Comparison of ENCODE assay signal across 8 cellular contexts in the genomic region with DNA sequence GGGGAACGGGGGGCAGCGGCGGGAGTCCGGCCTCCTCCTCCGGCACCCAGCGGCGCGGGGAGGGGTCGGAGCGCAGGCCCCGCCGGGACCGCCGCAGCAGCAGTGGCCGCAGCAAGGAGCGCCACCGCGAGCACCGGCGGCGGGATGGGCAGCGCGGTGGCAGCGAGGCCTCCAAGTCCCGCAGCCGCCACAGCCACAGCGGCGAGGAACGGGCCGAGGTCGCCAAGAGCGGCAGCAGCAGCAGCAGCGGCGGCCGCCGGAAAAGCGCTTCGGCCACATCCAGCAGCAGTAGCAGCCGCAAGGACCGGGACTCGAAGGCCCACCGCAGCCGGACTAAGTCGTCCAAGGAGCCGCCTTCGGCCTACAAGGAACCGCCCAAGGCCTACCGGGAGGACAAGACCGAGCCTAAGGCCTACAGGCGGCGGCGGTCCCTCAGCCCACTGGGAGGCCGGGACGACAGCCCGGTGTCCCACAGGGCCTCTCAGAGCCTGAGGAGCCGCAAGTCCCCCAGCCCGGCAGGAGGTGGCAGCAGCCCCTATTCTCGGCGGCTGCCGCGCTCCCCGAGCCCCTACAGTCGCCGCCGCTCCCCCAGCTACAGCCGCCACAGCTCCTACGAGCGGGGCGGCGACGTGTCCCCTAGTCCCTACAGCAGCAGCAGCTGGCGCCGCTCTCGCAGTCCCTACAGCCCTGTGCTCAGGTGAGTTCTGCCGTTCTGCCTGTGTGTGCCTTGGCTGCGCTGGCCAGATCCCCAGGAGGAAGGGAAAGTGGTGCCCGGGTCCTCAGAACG. TPM values are rescaled to one million over a fixed set of nuclear protein-coding genes. Genes with fewer than 3 reads are reported as not detected.
A peak's percentile ranks its signal among the peaks of the same experiment; 100 is the strongest.
DNase-seq lines count a peak whose midpoint lies in the region; ATAC-seq lines count a peak whose summit lies in the region.

No MANE protein-coding gene starts in this region.

- H2AK5ac ChIP-seq in mesenchymal stem cell (ENCODE audit: low read length, severe bottlenecking): no peak overlapping the region

- H3K36me3 Mint-ChIP-seq in activated CD8-positive, alpha-beta T cell treated with anti-CD3 and anti-CD28 coated beads, Interleukin-2, amount 10 ng/mL, durations not matched to agents 7 days and 5 days (ENCODE audit: low read depth): peaks cover 40% of the 10 kb centered on the region

- H3K27me3 ChIP-seq in mesenchymal stem cell (ENCODE audit: control insufficient read depth in 1 of 2, insufficient read depth in 1 of 2, low read length in 2 of 2): no peaks in the 10 kb centered on the region

- CTCF ChIA-PET in activated CD8-positive, alpha-beta T cell treated with anti-CD3 and anti-CD28 coated beads, Interleukin-2, amount 10 ng/mL, durations not matched to agents 7 days and 5 days (lab: Charles Lee): interaction anchor here (0.6 to 6.3 kb wide), 10 partner anchors 20 to 183 kb away, joined by 3 to 70 read pairs (median 6); a partner anchor contains a TSS

- WGBS in mesenchymal stem cell: under 1% methylated on average over 78 of the region's 78 CpGs

- H2BK5ac ChIP-seq in mesenchymal stem cell (ENCODE audit: low read depth, low read length, poor library complexity, severe bottlenecking): no peak overlapping the region

- H3K14ac ChIP-seq in mesenchymal stem cell (ENCODE audit: low read length in 2 of 2): peak overlapping the region; percentile 89 to 92

- peaks cover 6% of the 10 kb centered on the region for H3K79me1 ChIP-seq in mesenchymal stem cell (replicated peaks; ENCODE audit: low read length, poor library complexity, severe bottlenecking)

- POLR2A ChIA-PET in activated CD8-positive, alpha-beta T cell treated with anti-CD3 and anti-CD28 coated beads, Interleukin-2, amount 10 ng/mL, durations not matched to agents 7 days and 5 days (lab: Charles Lee): interaction anchor here (0.6 to 2.5 kb wide), 5 partner anchors 27 to 1705 kb away, joined by 3 to 11 read pairs (median 4); a partner anchor contains a TSS

- no peak overlapping the region for H4K8ac ChIP-seq in mesenchymal stem cell (ENCODE audit: low read length)

- H3K18ac ChIP-seq in mesenchymal stem cell (ENCODE audit: low read depth in 1 of 2, low read length in 2 of 2): peak overlapping the region; percentile 11 to 61

- H2BK12ac ChIP-seq in mesenchymal stem cell (ENCODE audit: low read length in 2 of 2): no peak overlapping the region

- H3K36me3 ChIP-seq in mesenchymal stem cell (ENCODE audit: control insufficient read depth in 1 of 2, insufficient read depth in 2 of 2, low read depth in 1 of 2, low read length in 2 of 2): peaks cover 0 to 8% of the 10 kb centered on the region in 2 experiments

- H3K9me3 ChIP-seq in mesenchymal stem cell (ENCODE audit: control insufficient read depth, low read length): no peaks in the 10 kb centered on the region

- peak overlapping the region; percentile 73 for H2AFZ ChIP-seq in mesenchymal stem cell (ENCODE audit: low read depth, low read length)

- peak overlapping the region; percentile 94 for H3K9ac ChIP-seq in mesenchymal stem cell (ENCODE audit: low read length)

- peak overlapping the region; percentile 80 for H2BK15ac ChIP-seq in mesenchymal stem cell (ENCODE audit: low read depth, poor library complexity, severe bottlenecking)

- peak overlapping the region; percentile 88 to 92 for H3K4me3 ChIP-seq in mesenchymal stem cell (ENCODE audit: insufficient read depth in 1 of 2, low read depth in 1 of 2, low read length in 2 of 2)

- peaks cover 56% of the 10 kb centered on the region for H3K4me1 Mint-ChIP-seq in activated CD8-positive, alpha-beta T cell treated with anti-CD3 and anti-CD28 coated beads, Interleukin-2, amount 10 ng/mL, durations not matched to agents 7 days and 5 days (ENCODE audit: low read depth)

- H3K9me3 Mint-ChIP-seq in activated CD8-positive, alpha-beta T cell treated with anti-CD3 and anti-CD28 coated beads, Interleukin-2, amount 10 ng/mL, durations not matched to agents 7 days and 5 days (ENCODE audit: insufficient read depth): no peaks in the 10 kb centered on the region

- peaks cover 2% of the 10 kb centered on the region for H3K4me1 ChIP-seq in mesenchymal stem cell (ENCODE audit: control insufficient read depth, insufficient read depth, low read depth, low read length)

- peak overlapping the region; percentile 5 for H3K27ac ChIP-seq in mesenchymal stem cell (ENCODE audit: low read length, poor library complexity, severe bottlenecking)

- peak overlapping the region; percentile 97 for H3K4me2 ChIP-seq in mesenchymal stem cell (ENCODE audit: low read length, poor library complexity, severe bottlenecking)

- peak; percentile 65 for DNase-seq in NK-92 treated with Interleukin-12 subunit alpha and Interleukin-12 subunit beta, amount 100 ng/mL, for 24 hours (lab: John Stamatoyannopoulos, UW)
- DNase-seq in NK-92 (lab: John Stamatoyannopoulos, UW; ENCODE audit: unreplicated experiment) (no peak), NCI-H345 treated with DMSO at 0.1 percent for 48 hours (lab: John Stamatoyannopoulos, UW; ENCODE audit: unreplicated experiment) (peak; percentile 27), mesenchymal stem cell (peak; percentile 77)
- DNase-seq in activated CD8-positive, alpha-beta T cell treated with anti-CD3 and anti-CD28 coated beads, Interleukin-2, amount 10 ng/mL, durations not matched to agents 7 days and 5 days: peak; percentile 76
- peak; percentile 47 for DNase-seq in effector CD8-positive, alpha-beta T cell (lab: John Stamatoyannopoulos, UW)
- DNase-seq in stimulated activated CD8-positive, alpha-beta memory T cell treated with anti-CD3 and anti-CD28 coated beads, Interleukin-15, amount 100 ng/mL, for 1 hour (ENCODE audit: low read depth): peak; percentile 32

- peak overlapping the region; percentile 81 to 92 for H3K4ac ChIP-seq in mesenchymal stem cell (ENCODE audit: low read depth in 1 of 2, low read length in 2 of 2)

- H3K27me3 Mint-ChIP-seq in activated CD8-positive, alpha-beta T cell treated with anti-CD3 and anti-CD28 coated beads, Interleukin-2, amount 10 ng/mL, durations not matched to agents 7 days and 5 days (ENCODE audit: low read depth): no peaks in the 10 kb centered on the region

- H3K4me3 Mint-ChIP-seq in activated CD8-positive, alpha-beta T cell treated with anti-CD3 and anti-CD28 coated beads, Interleukin-2, amount 10 ng/mL, durations not matched to agents 7 days and 5 days: peak overlapping the region; percentile 99

- H3K23ac ChIP-seq in mesenchymal stem cell (ENCODE audit: low read length in 2 of 2): peak overlapping the region; percentile 90 to 91

- H3K27ac Mint-ChIP-seq in activated CD8-positive, alpha-beta T cell treated with anti-CD3 and anti-CD28 coated beads, Interleukin-2, amount 10 ng/mL, durations not matched to agents 7 days and 5 days: peak overlapping the region; percentile 95

- peak; percentile 24 for ATAC-seq in HG02938 (IDR thresholded peaks at IDR 0.05; ENCODE audit: unreplicated experiment)
- peak; percentile 24 for ATAC-seq in activated CD8-positive, alpha-beta T cell treated with anti-CD3 and anti-CD28 coated beads, Interleukin-2, amount 10 ng/mL, durations not matched to agents 7 days and 5 days

- H2BK120ac ChIP-seq in mesenchymal stem cell (ENCODE audit: low read depth, low read length): peak overlapping the region; percentile 79

- H4K91ac ChIP-seq in mesenchymal stem cell (ENCODE audit: low read length): peak overlapping the region; percentile 96

RNA-seq across cellular contexts. Expression of a gene that starts 1.3 kb away (rescaled TPM):
- 10 to 100 TPM; 46.7 to 49.0 TPM for total RNA-seq in activated CD8-positive, alpha-beta T cell treated with anti-CD3 and anti-CD28 coated beads, Interleukin-2, amount 10 ng/mL, durations not matched to agents 7 days and 5 days
- 22.4 TPM for polyA plus RNA-seq in mesenchymal stem cell (2013, experiment 1 of 2)
- polyA plus RNA-seq in mesenchymal stem cell (2013, experiment 2 of 2): 21.1 TPM
